In genomic region chr12:112716099-112717093, GRCh38 we compare ENCODE assay signal across 9 cellular contexts.
DNase-seq lines count a peak whose midpoint lies in the region; ATAC-seq and TF ChIP-seq lines count a peak whose summit lies in the region.
"Had no signal": no experiment of that assay in that cellular context is flagged by ENCODE, and none has a peak within 500 bp of the region (broad histone marks: within the 10 kb centered on the region; RNA-seq: fewer than 3 reads in every experiment).

No MANE protein-coding gene starts in this region.

- H3K27me3 ChIP-seq in naive thymus-derived CD4-positive, alpha-beta T cell (ENCODE audit: control insufficient read depth in 2 of 2, insufficient read depth in 2 of 2, low read length in 2 of 2), result no peaks in the 10 kb centered on the region
- no peaks in the 10 kb centered on the region for H3K27me3 ChIP-seq in uterus

- H3K27me3 Mint-ChIP-seq in naive thymus-derived CD4-positive, alpha-beta T cell, result peaks cover 2 to 34% (median 19%) of the 10 kb centered on the region in 5 donors

- H3K4me1 Mint-ChIP-seq in naive thymus-derived CD4-positive, alpha-beta T cell, result peaks cover 0 to 2% (median 0%) of the 10 kb centered on the region in 7 donors

- H3K4me1 ChIP-seq in naive thymus-derived CD4-positive, alpha-beta T cell (ENCODE audit: control insufficient read depth in 2 of 2, insufficient read depth in 2 of 2, low read length in 2 of 2), result no peaks in the 10 kb centered on the region
- no peaks in the 10 kb centered on the region for H3K4me1 ChIP-seq in uterus

- no peak for TF ChIP-seq POLR2A in uterus (IDR thresholded peaks at IDR 0.05)

- ATAC-seq in naive thymus-derived CD4-positive, alpha-beta T cell, result peak; percentile 50
- ATAC-seq in HG02571 (IDR thresholded peaks at IDR 0.05; ENCODE audit: unreplicated experiment), result no peak

- H3K9me3 ChIP-seq in naive thymus-derived CD4-positive, alpha-beta T cell (ENCODE audit: control insufficient read depth in 2 of 3, low read length in 3 of 3), result no peaks in the 10 kb centered on the region
- H3K9me3 ChIP-seq in uterus, result no peaks in the 10 kb centered on the region

- H3K27ac ChIP-seq in caudate nucleus (ENCODE audit: low read depth, low read length), result no peak overlapping the region
- no peak overlapping the region for H3K27ac ChIP-seq in naive thymus-derived CD4-positive, alpha-beta T cell (ENCODE audit: low read depth, low read length)
- H3K27ac ChIP-seq in uterus, result no peak overlapping the region

- intact Hi-C loops in naive thymus-derived CD4-positive, alpha-beta T cell (cut with micrococcal nuclease), result no loop called here
- intact Hi-C loops in uterus (cut with DNase I; ENCODE audit: low total_unique reads), result no loop called here

- H3K9me3 Mint-ChIP-seq in naive thymus-derived CD4-positive, alpha-beta T cell, result peaks cover 0 to 10% (median 0%) of the 10 kb centered on the region in 11 donors

- H3K27ac Mint-ChIP-seq in naive thymus-derived CD4-positive, alpha-beta T cell, result no peak overlapping the region

- CTCF ChIA-PET in naive thymus-derived CD4-positive, alpha-beta T cell (lab: Charles Lee), result no interaction called here

- TF ChIP-seq CTCF in GM10266 (IDR thresholded peaks at IDR 0.05; ENCODE audit: control insufficient read depth, insufficient read depth, low read depth, missing control alignments) (no peak), uterus (IDR thresholded peaks at IDR 0.05) (no peak)

- H3K4me3 Mint-ChIP-seq in naive thymus-derived CD4-positive, alpha-beta T cell, result no peak overlapping the region

- no peaks in the 10 kb centered on the region for H3K36me3 Mint-ChIP-seq in naive thymus-derived CD4-positive, alpha-beta T cell

- DNase-seq in GM10266 (ENCODE audit: extremely low spot score) (peak; percentile 12), NAMALWA (ENCODE audit: low spot score) (peak; percentile 59), caudate nucleus (lab: John Stamatoyannopoulos, UW) (peak in 32 of 61 donors; percentile 0 to 62 (median 6)), kidney tubule cell (ENCODE audit: low spot score) (no peak), uterus (no peak)
- no peak for DNase-seq in naive thymus-derived CD4-positive, alpha-beta T cell
- no peak for DNase-seq in activated effector memory CD4-positive, alpha-beta T cell treated with anti-CD3 and anti-CD28 coated beads, Interleukin-2, amount 50 U/mL, for 16 hours
- DNase-seq: NCI-H1105 treated with DMSO at 0.1 percent for 48 hours had no signal

- no peak overlapping the region for H3K4me3 ChIP-seq in naive thymus-derived CD4-positive, alpha-beta T cell (ENCODE audit: low read length)
- no peak overlapping the region for H3K4me3 ChIP-seq in uterus

- POLR2A ChIA-PET in naive thymus-derived CD4-positive, alpha-beta T cell (lab: Charles Lee), result no interaction called here

- H3K36me3 ChIP-seq in naive thymus-derived CD4-positive, alpha-beta T cell (ENCODE audit: control insufficient read depth in 2 of 3, insufficient read depth in 3 of 3, low read length in 3 of 3), result no peaks in the 10 kb centered on the region
- no peaks in the 10 kb centered on the region for H3K36me3 ChIP-seq in uterus

Comparison
In these comparisons a context has a peak if more than half of its experiments do, and no peak if none do; other contexts are left out.
1. DNase-seq: peak in GM10266 (single experiment), NAMALWA (single experiment) and caudate nucleus (32 of 61); none in naive thymus-derived CD4-positive, alpha-beta T cell (0 of 9), kidney tubule cell (single experiment), activated effector memory CD4-positive, alpha-beta T cell treated with anti-CD3 and anti-CD28 coated beads, Interleukin-2, amount 50 U/mL, for 16 hours (single experiment) and uterus (0 of 2).